In the genomic region with DNA sequence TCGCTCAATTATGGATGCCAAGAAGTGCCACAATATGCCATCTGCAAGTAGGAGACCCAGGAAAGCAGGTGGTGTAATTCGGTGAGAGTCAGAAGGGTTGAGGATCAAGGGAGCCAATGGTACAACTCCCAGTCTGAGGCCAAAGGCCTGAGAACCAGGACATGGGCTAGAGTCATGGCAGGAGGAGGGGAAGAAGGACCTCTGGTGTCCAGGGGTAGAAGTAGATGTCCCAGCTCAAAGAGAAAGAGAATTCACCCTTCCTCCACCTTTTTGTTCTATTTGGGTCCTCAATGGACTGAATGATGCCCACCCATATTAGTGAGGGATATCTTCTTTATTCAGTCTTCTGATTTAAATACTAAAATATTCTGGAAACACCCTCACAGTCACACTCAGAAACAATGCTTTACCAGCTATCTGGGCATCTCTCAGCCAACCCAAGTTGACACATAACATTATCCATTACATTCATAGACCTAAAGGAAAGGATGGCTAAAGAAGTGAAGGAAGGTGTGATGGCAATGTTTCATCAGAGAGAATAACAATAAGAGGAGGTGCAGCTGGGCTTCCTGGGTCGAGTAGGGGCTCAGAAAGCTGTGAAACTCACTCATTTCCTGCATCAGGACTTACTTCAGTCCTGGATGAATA, we compare ENCODE assay signal across 21 cellular contexts. TPM values are rescaled to one million over a fixed set of nuclear protein-coding genes. Genes with fewer than 3 reads are reported as not detected.
A peak's percentile ranks its signal among the peaks of the same experiment; 100 is the strongest.
DNase-seq lines count a peak whose midpoint lies in the region; ATAC-seq, FAIRE-seq and TF ChIP-seq lines count a peak whose summit lies in the region.
"Had no signal": no experiment of that assay in that cellular context is flagged by ENCODE, and none has a peak within 500 bp of the region (broad histone marks: within the 10 kb centered on the region; RNA-seq: fewer than 3 reads in every experiment).

No MANE protein-coding gene starts in this region.

- FAIRE-seq in H54 (lab: Jason Lieb, UNC) = no peak
- FAIRE-seq: A204.1, HepG2 had no signal

- CTCF ChIA-PET in activated CD4-positive, alpha-beta T cell treated with anti-CD3 and anti-CD28 coated beads, Interleukin-2, amount 10 ng/mL, durations not matched to agents 7 days and 5 days (lab: Charles Lee) = interaction anchor here (0.6 to 0.9 kb wide), 3 partner anchors 14 to 75 kb away, joined by 3 read pairs; no protein-coding TSS in a partner anchor
- CTCF ChIA-PET in naive thymus-derived CD4-positive, alpha-beta T cell (lab: Charles Lee) = no interaction called here

- H3K4me3 ChIP-seq in CD4-positive, CD25-positive, alpha-beta regulatory T cell (ENCODE audit: low read depth, low read length) = no peak overlapping the region
- H3K4me3 ChIP-seq in naive thymus-derived CD4-positive, alpha-beta T cell (ENCODE audit: low read length) = no peak overlapping the region

- H3K36me3 Mint-ChIP-seq in activated CD4-positive, alpha-beta T cell treated with anti-CD3 and anti-CD28 coated beads, Interleukin-2, amount 10 ng/mL, durations not matched to agents 24 days and 14 days (ENCODE audit: low read depth) = peaks cover 5% of the 10 kb centered on the region
- no peaks in the 10 kb centered on the region for H3K36me3 Mint-ChIP-seq in activated CD4-positive, alpha-beta T cell treated with anti-CD3 and anti-CD28 coated beads, Interleukin-2, amount 10 ng/mL, durations not matched to agents 7 days and 5 days (ENCODE audit: low read depth)
- no peaks in the 10 kb centered on the region for H3K36me3 Mint-ChIP-seq in CD4-positive, CD25-positive, alpha-beta regulatory T cell
- H3K36me3 Mint-ChIP-seq in activated T-helper 1 cell treated with anti-CD3 and anti-CD28 coated beads, Interleukin-12 subunit alpha, Interleukin-12 subunit beta, Interleukin-2, Interleukin-4 antibody, amounts not matched to agents 30 ng/mL and 10 ng/mL and 1 ng/mL, durations not matched to agents 14 hours and 24 hours and 36 hours (ENCODE audit: low read depth) = peaks cover 9% of the 10 kb centered on the region
- peaks cover 10% of the 10 kb centered on the region for H3K36me3 Mint-ChIP-seq in natural killer cell treated with Interleukin-12 subunit alpha and Interleukin-12 subunit beta and Interleukin-15 and Interleukin-18, amount 100 ng/mL, for 72 hours
- peaks cover 0 to 31% (median 4%) of the 10 kb centered on the region in 5 donors for H3K36me3 Mint-ChIP-seq in naive thymus-derived CD4-positive, alpha-beta T cell

- TF ChIP-seq POLR2A in H54 (IDR thresholded peaks at IDR 0.05; ENCODE audit: low read depth, low read length) = no peak

- POLR2A ChIA-PET in activated CD4-positive, alpha-beta T cell treated with anti-CD3 and anti-CD28 coated beads, Interleukin-2, amount 10 ng/mL, durations not matched to agents 7 days and 5 days (lab: Charles Lee) = no interaction called here
- POLR2A ChIA-PET in naive thymus-derived CD4-positive, alpha-beta T cell (lab: Charles Lee) = interaction anchor here (0.5 kb wide), 1 partner anchor 39 kb away, joined by 3 read pairs; no protein-coding TSS in a partner anchor

- no peak overlapping the region for H3K27ac Mint-ChIP-seq in activated CD4-positive, alpha-beta T cell treated with anti-CD3 and anti-CD28 coated beads, Interleukin-2, amount 10 ng/mL, durations not matched to agents 24 days and 14 days
- H3K27ac Mint-ChIP-seq in activated CD4-positive, alpha-beta T cell treated with anti-CD3 and anti-CD28 coated beads, Interleukin-2, amount 10 ng/mL, durations not matched to agents 7 days and 5 days = no peak overlapping the region
- peak overlapping the region in 2 of 3 donors; percentile 60 to 84 for H3K27ac Mint-ChIP-seq in CD4-positive, CD25-positive, alpha-beta regulatory T cell
- peak overlapping the region; percentile 13 for H3K27ac Mint-ChIP-seq in activated T-helper 1 cell treated with anti-CD3 and anti-CD28 coated beads, Interleukin-12 subunit alpha, Interleukin-12 subunit beta, Interleukin-2, Interleukin-4 antibody, amounts not matched to agents 30 ng/mL and 10 ng/mL and 1 ng/mL, durations not matched to agents 14 hours and 24 hours and 36 hours
- H3K27ac Mint-ChIP-seq in natural killer cell treated with Interleukin-12 subunit alpha and Interleukin-12 subunit beta and Interleukin-15 and Interleukin-18, amount 100 ng/mL, for 72 hours = peak overlapping the region; percentile 44 to 71
- H3K27ac Mint-ChIP-seq in naive thymus-derived CD4-positive, alpha-beta T cell = no peak overlapping the region

- intact Hi-C loops in activated CD4-positive, alpha-beta T cell treated with anti-CD3 and anti-CD28 coated beads, Interleukin-2, amount 10 ng/mL, durations not matched to agents 24 days and 14 days (cut with micrococcal nuclease) = no loop called here
- intact Hi-C loops in activated T-helper 1 cell treated with anti-CD3 and anti-CD28 coated beads, Interleukin-12 subunit alpha, Interleukin-12 subunit beta, Interleukin-2, Interleukin-4 antibody, amounts not matched to agents 30 ng/mL and 10 ng/mL and 1 ng/mL, durations not matched to agents 14 hours and 24 hours and 36 hours (cut with micrococcal nuclease) = no loop called here
- intact Hi-C loops in naive thymus-derived CD4-positive, alpha-beta T cell (cut with micrococcal nuclease) = no loop called here

- peaks cover 1% of the 10 kb centered on the region for H3K4me1 ChIP-seq in CD4-positive, CD25-positive, alpha-beta regulatory T cell (ENCODE audit: control insufficient read depth, insufficient read depth, low read length, poor library complexity, severe bottlenecking)
- H3K4me1 ChIP-seq in naive thymus-derived CD4-positive, alpha-beta T cell (ENCODE audit: control insufficient read depth in 2 of 2, insufficient read depth in 2 of 2, low read length in 2 of 2) = no peaks in the 10 kb centered on the region

- peaks cover 10% of the 10 kb centered on the region for H3K4me1 Mint-ChIP-seq in activated CD4-positive, alpha-beta T cell treated with anti-CD3 and anti-CD28 coated beads, Interleukin-2, amount 10 ng/mL, durations not matched to agents 24 days and 14 days
- H3K4me1 Mint-ChIP-seq in activated CD4-positive, alpha-beta T cell treated with anti-CD3 and anti-CD28 coated beads, Interleukin-2, amount 10 ng/mL, durations not matched to agents 7 days and 5 days = peaks cover 18% of the 10 kb centered on the region
- H3K4me1 Mint-ChIP-seq in CD4-positive, CD25-positive, alpha-beta regulatory T cell = peaks cover 5 to 12% (median 8%) of the 10 kb centered on the region in 4 donors
- peaks cover 20% of the 10 kb centered on the region for H3K4me1 Mint-ChIP-seq in activated T-helper 1 cell treated with anti-CD3 and anti-CD28 coated beads, Interleukin-12 subunit alpha, Interleukin-12 subunit beta, Interleukin-2, Interleukin-4 antibody, amounts not matched to agents 30 ng/mL and 10 ng/mL and 1 ng/mL, durations not matched to agents 14 hours and 24 hours and 36 hours (ENCODE audit: low read depth)
- peaks cover 19 to 29% of the 10 kb centered on the region in 2 donors for H3K4me1 Mint-ChIP-seq in natural killer cell treated with Interleukin-12 subunit alpha and Interleukin-12 subunit beta and Interleukin-15 and Interleukin-18, amount 100 ng/mL, for 72 hours (ENCODE audit: low read depth in 2 of 2)
- peaks cover 0 to 14% (median 3%) of the 10 kb centered on the region in 7 donors for H3K4me1 Mint-ChIP-seq in naive thymus-derived CD4-positive, alpha-beta T cell

- H3K27ac ChIP-seq in CD4-positive, CD25-positive, alpha-beta regulatory T cell (ENCODE audit: insufficient read depth, low read length, poor library complexity, severe bottlenecking) = no peak overlapping the region
- H3K27ac ChIP-seq in naive thymus-derived CD4-positive, alpha-beta T cell (ENCODE audit: low read depth, low read length) = no peak overlapping the region
- H3K27ac ChIP-seq: C4-2B, KMS-11 had no signal

- no peaks in the 10 kb centered on the region for H3K36me3 ChIP-seq in CD4-positive, CD25-positive, alpha-beta regulatory T cell (ENCODE audit: control insufficient read depth, insufficient read depth, low read length)
- H3K36me3 ChIP-seq in naive thymus-derived CD4-positive, alpha-beta T cell (ENCODE audit: control insufficient read depth in 2 of 3, insufficient read depth in 3 of 3, low read length in 3 of 3) = no peaks in the 10 kb centered on the region

- no peak for ATAC-seq in CD4-positive, CD25-positive, alpha-beta regulatory T cell (ENCODE audit: low read depth in 2 of 2)
- ATAC-seq in natural killer cell treated with Interleukin-12 subunit alpha and Interleukin-12 subunit beta and Interleukin-15 and Interleukin-18, amount 100 ng/mL, for 72 hours = peak in 1 of 2 donors; percentile 84
- no peak for ATAC-seq in naive thymus-derived CD4-positive, alpha-beta T cell
- ATAC-seq: HepG2, Panc1 had no signal

- peaks cover 6% of the 10 kb centered on the region for H3K27me3 Mint-ChIP-seq in activated CD4-positive, alpha-beta T cell treated with anti-CD3 and anti-CD28 coated beads, Interleukin-2, amount 10 ng/mL, durations not matched to agents 24 days and 14 days
- H3K27me3 Mint-ChIP-seq in activated CD4-positive, alpha-beta T cell treated with anti-CD3 and anti-CD28 coated beads, Interleukin-2, amount 10 ng/mL, durations not matched to agents 7 days and 5 days = peaks cover 6% of the 10 kb centered on the region
- H3K27me3 Mint-ChIP-seq in CD4-positive, CD25-positive, alpha-beta regulatory T cell = no peaks in the 10 kb centered on the region
- peaks cover 4% of the 10 kb centered on the region for H3K27me3 Mint-ChIP-seq in activated T-helper 1 cell treated with anti-CD3 and anti-CD28 coated beads, Interleukin-12 subunit alpha, Interleukin-12 subunit beta, Interleukin-2, Interleukin-4 antibody, amounts not matched to agents 30 ng/mL and 10 ng/mL and 1 ng/mL, durations not matched to agents 14 hours and 24 hours and 36 hours (ENCODE audit: insufficient read depth)
- no peaks in the 10 kb centered on the region for H3K27me3 Mint-ChIP-seq in natural killer cell treated with Interleukin-12 subunit alpha and Interleukin-12 subunit beta and Interleukin-15 and Interleukin-18, amount 100 ng/mL, for 72 hours
- H3K27me3 Mint-ChIP-seq in naive thymus-derived CD4-positive, alpha-beta T cell = peaks cover 0 to 6% (median 0%) of the 10 kb centered on the region in 5 donors

- no peaks in the 10 kb centered on the region for H3K9me3 ChIP-seq in CD4-positive, CD25-positive, alpha-beta regulatory T cell (ENCODE audit: control insufficient read depth in 2 of 2, low read length in 2 of 2)
- H3K9me3 ChIP-seq in naive thymus-derived CD4-positive, alpha-beta T cell (ENCODE audit: control insufficient read depth in 2 of 3, low read length in 3 of 3) = no peaks in the 10 kb centered on the region

- H3K9me3 Mint-ChIP-seq in activated CD4-positive, alpha-beta T cell treated with anti-CD3 and anti-CD28 coated beads, Interleukin-2, amount 10 ng/mL, durations not matched to agents 24 days and 14 days = peaks cover 31% of the 10 kb centered on the region
- peaks cover 7% of the 10 kb centered on the region for H3K9me3 Mint-ChIP-seq in activated CD4-positive, alpha-beta T cell treated with anti-CD3 and anti-CD28 coated beads, Interleukin-2, amount 10 ng/mL, durations not matched to agents 7 days and 5 days
- H3K9me3 Mint-ChIP-seq in CD4-positive, CD25-positive, alpha-beta regulatory T cell = peaks cover 0 to 9% (median 2%) of the 10 kb centered on the region in 7 donors
- H3K9me3 Mint-ChIP-seq in activated T-helper 1 cell treated with anti-CD3 and anti-CD28 coated beads, Interleukin-12 subunit alpha, Interleukin-12 subunit beta, Interleukin-2, Interleukin-4 antibody, amounts not matched to agents 30 ng/mL and 10 ng/mL and 1 ng/mL, durations not matched to agents 14 hours and 24 hours and 36 hours = peaks cover 23% of the 10 kb centered on the region
- peaks cover 1% of the 10 kb centered on the region for H3K9me3 Mint-ChIP-seq in natural killer cell treated with Interleukin-12 subunit alpha and Interleukin-12 subunit beta and Interleukin-15 and Interleukin-18, amount 100 ng/mL, for 72 hours
- peaks cover 0 to 25% (median 8%) of the 10 kb centered on the region in 11 donors for H3K9me3 Mint-ChIP-seq in naive thymus-derived CD4-positive, alpha-beta T cell

- no peak overlapping the region for H3K4me3 Mint-ChIP-seq in activated CD4-positive, alpha-beta T cell treated with anti-CD3 and anti-CD28 coated beads, Interleukin-2, amount 10 ng/mL, durations not matched to agents 24 days and 14 days
- no peak overlapping the region for H3K4me3 Mint-ChIP-seq in activated CD4-positive, alpha-beta T cell treated with anti-CD3 and anti-CD28 coated beads, Interleukin-2, amount 10 ng/mL, durations not matched to agents 7 days and 5 days
- no peak overlapping the region for H3K4me3 Mint-ChIP-seq in CD4-positive, CD25-positive, alpha-beta regulatory T cell
- no peak overlapping the region for H3K4me3 Mint-ChIP-seq in activated T-helper 1 cell treated with anti-CD3 and anti-CD28 coated beads, Interleukin-12 subunit alpha, Interleukin-12 subunit beta, Interleukin-2, Interleukin-4 antibody, amounts not matched to agents 30 ng/mL and 10 ng/mL and 1 ng/mL, durations not matched to agents 14 hours and 24 hours and 36 hours
- H3K4me3 Mint-ChIP-seq in natural killer cell treated with Interleukin-12 subunit alpha and Interleukin-12 subunit beta and Interleukin-15 and Interleukin-18, amount 100 ng/mL, for 72 hours = no peak overlapping the region
- H3K4me3 Mint-ChIP-seq in naive thymus-derived CD4-positive, alpha-beta T cell = no peak overlapping the region

- H3K27me3 ChIP-seq in CD4-positive, CD25-positive, alpha-beta regulatory T cell (ENCODE audit: control insufficient read depth, insufficient read depth, low read length) = no peaks in the 10 kb centered on the region
- no peaks in the 10 kb centered on the region for H3K27me3 ChIP-seq in naive thymus-derived CD4-positive, alpha-beta T cell (ENCODE audit: control insufficient read depth in 2 of 2, insufficient read depth in 2 of 2, low read length in 2 of 2)

- DNase-seq in activated CD4-positive, alpha-beta T cell treated with anti-CD3 and anti-CD28 coated beads, Interleukin-2, amount 10 ng/mL, durations not matched to agents 24 days and 14 days = peak; percentile 37
- no peak for DNase-seq in activated CD4-positive, alpha-beta T cell treated with anti-CD3 and anti-CD28 coated beads, Interleukin-2, amount 10 ng/mL, durations not matched to agents 7 days and 5 days
- DNase-seq in CD4-positive, CD25-positive, alpha-beta regulatory T cell = no peak
- no peak for DNase-seq in activated T-helper 1 cell treated with anti-CD3 and anti-CD28 coated beads, Interleukin-12 subunit alpha, Interleukin-12 subunit beta, Interleukin-2, Interleukin-4 antibody, amounts not matched to agents 30 ng/mL and 10 ng/mL and 1 ng/mL, durations not matched to agents 14 hours and 24 hours and 36 hours (ENCODE audit: low spot score)
- DNase-seq in natural killer cell treated with Interleukin-12 subunit alpha and Interleukin-12 subunit beta and Interleukin-15 and Interleukin-18, amount 100 ng/mL, for 72 hours (ENCODE audit: low spot score) = no peak
- DNase-seq in H54 (ENCODE audit: insufficient read length, low spot score) (no peak), NCI-H2171 treated with DMSO at 0.1 percent for 48 hours (lab: John Stamatoyannopoulos, UW) (no peak)
- no peak for DNase-seq in naive thymus-derived CD4-positive, alpha-beta T cell
- DNase-seq: COR-L47, DMS153, NCI-H1092, NCI-H146, NCI-H2081, NCI-H510A treated with DMSO at 0.1 percent for 48 hours had no signal

RNA-seq across cellular contexts. Expression of a gene that starts 21.2 kb away (rescaled TPM):
- 3.6 and 4.0 TPM in 2 replicates for total RNA-seq in activated CD4-positive, alpha-beta T cell treated with anti-CD3 and anti-CD28 coated beads, Interleukin-2, amount 10 ng/mL, durations not matched to agents 24 days and 14 days
- 1 to 10 TPM; 4.7 to 5.2 TPM for total RNA-seq in activated CD4-positive, alpha-beta T cell treated with anti-CD3 and anti-CD28 coated beads, Interleukin-2, amount 10 ng/mL, durations not matched to agents 7 days and 5 days
- total RNA-seq in CD4-positive, CD25-positive, alpha-beta regulatory T cell = 20.3 TPM
- polyA plus RNA-seq in CD4-positive, CD25-positive, alpha-beta regulatory T cell = 10 to 100 TPM in 3 of 4 donors, 1 to 10 TPM in 1; 4.2 to 86.7 (median 21.8) TPM
- 12.5 and 13.3 TPM in 2 replicates for total RNA-seq in activated T-helper 1 cell treated with anti-CD3 and anti-CD28 coated beads, Interleukin-12 subunit alpha, Interleukin-12 subunit beta, Interleukin-2, Interleukin-4 antibody, amounts not matched to agents 30 ng/mL and 10 ng/mL and 1 ng/mL, durations not matched to agents 14 hours and 24 hours and 36 hours
- 10 to 100 TPM in 1 of 2 donors, 1 to 10 TPM in 1; 7.8 to 92.0 TPM for total RNA-seq in natural killer cell treated with Interleukin-12 subunit alpha and Interleukin-12 subunit beta and Interleukin-15 and Interleukin-18, amount 100 ng/mL, for 72 hours
- 10 to 100 TPM in 4 of 5 experiments, 1 to 10 TPM in 1; 8.5 to 43.4 (median 12.1) TPM for total RNA-seq in naive thymus-derived CD4-positive, alpha-beta T cell
- polyA plus RNA-seq in naive thymus-derived CD4-positive, alpha-beta T cell = under 1 TPM; 0.59 to 0.67 TPM
- total RNA-seq: H4, HepG2, MCF 10A had no signal
- polyA plus RNA-seq: HepG2 had no signal

RNA-seq across cellular contexts. Expression of a gene that starts 26.4 kb away (rescaled TPM):
- total RNA-seq in activated CD4-positive, alpha-beta T cell treated with anti-CD3 and anti-CD28 coated beads, Interleukin-2, amount 10 ng/mL, durations not matched to agents 24 days and 14 days = 14.2 and 15.0 TPM in 2 replicates
- 10 to 100 TPM; 51.4 to 55.9 TPM for total RNA-seq in activated CD4-positive, alpha-beta T cell treated with anti-CD3 and anti-CD28 coated beads, Interleukin-2, amount 10 ng/mL, durations not matched to agents 7 days and 5 days
- total RNA-seq in CD4-positive, CD25-positive, alpha-beta regulatory T cell = 186 TPM
- polyA plus RNA-seq in CD4-positive, CD25-positive, alpha-beta regulatory T cell = 100 to 1,000 TPM in 3 of 4 donors, 10 to 100 TPM in 1; 95.6 to 306 (median 262) TPM
- total RNA-seq in activated T-helper 1 cell treated with anti-CD3 and anti-CD28 coated beads, Interleukin-12 subunit alpha, Interleukin-12 subunit beta, Interleukin-2, Interleukin-4 antibody, amounts not matched to agents 30 ng/mL and 10 ng/mL and 1 ng/mL, durations not matched to agents 14 hours and 24 hours and 36 hours = 33.1 and 33.7 TPM in 2 replicates
- total RNA-seq in natural killer cell treated with Interleukin-12 subunit alpha and Interleukin-12 subunit beta and Interleukin-15 and Interleukin-18, amount 100 ng/mL, for 72 hours = 100 to 1,000 TPM in 1 of 2 donors, 10 to 100 TPM in 1; 69.9 to 117 TPM
- 100 to 1,000 TPM in 1 of 5 experiments, 10 to 100 TPM in 4; 16.4 to 229 (median 52.1) TPM for total RNA-seq in naive thymus-derived CD4-positive, alpha-beta T cell
- polyA plus RNA-seq in naive thymus-derived CD4-positive, alpha-beta T cell = 10 to 100 TPM in 1 of 2 donors, 1 to 10 TPM in 1; 3.1 to 10.7 TPM
- total RNA-seq: MCF 10A had no signal
- polyA plus RNA-seq: HepG2 had no signal

RNA-seq across cellular contexts. Expression of a gene that starts 50.4 kb away (rescaled TPM):
- 1.5 and 1.6 TPM in 2 replicates for total RNA-seq in activated CD4-positive, alpha-beta T cell treated with anti-CD3 and anti-CD28 coated beads, Interleukin-2, amount 10 ng/mL, durations not matched to agents 24 days and 14 days
- total RNA-seq in activated CD4-positive, alpha-beta T cell treated with anti-CD3 and anti-CD28 coated beads, Interleukin-2, amount 10 ng/mL, durations not matched to agents 7 days and 5 days = 10 to 100 TPM; 24.1 to 26.0 TPM
- total RNA-seq in CD4-positive, CD25-positive, alpha-beta regulatory T cell = 204 TPM
- polyA plus RNA-seq in CD4-positive, CD25-positive, alpha-beta regulatory T cell = 100 to 1,000 TPM in 2 of 4 donors, 10 to 100 TPM in 1, 1 to 10 TPM in 1; 6.1 to 234 (median 99.9) TPM
- 4.3 and 4.7 TPM in 2 replicates for total RNA-seq in activated T-helper 1 cell treated with anti-CD3 and anti-CD28 coated beads, Interleukin-12 subunit alpha, Interleukin-12 subunit beta, Interleukin-2, Interleukin-4 antibody, amounts not matched to agents 30 ng/mL and 10 ng/mL and 1 ng/mL, durations not matched to agents 14 hours and 24 hours and 36 hours
- total RNA-seq in natural killer cell treated with Interleukin-12 subunit alpha and Interleukin-12 subunit beta and Interleukin-15 and Interleukin-18, amount 100 ng/mL, for 72 hours = 10 to 100 TPM; 21.0 to 48.6 TPM
- total RNA-seq in naive thymus-derived CD4-positive, alpha-beta T cell = 10 to 100 TPM in 2 of 5 experiments, 1 to 10 TPM in 3; 5.3 to 38.9 (median 9.4) TPM
- 1 to 10 TPM; 1.2 to 1.4 TPM for polyA plus RNA-seq in naive thymus-derived CD4-positive, alpha-beta T cell
- total RNA-seq: H4, HepG2, MCF 10A had no signal
- polyA plus RNA-seq: HepG2 had no signal

Comparison
In these comparisons a context has a peak if more than half of its experiments do, and no peak if none do; other contexts are left out.
1. H3K27ac Mint-ChIP-seq: peak in CD4-positive, CD25-positive, alpha-beta regulatory T cell (2 of 3), activated T-helper 1 cell treated with anti-CD3 and anti-CD28 coated beads, Interleukin-12 subunit alpha, Interleukin-12 subunit beta, Interleukin-2, Interleukin-4 antibody, amounts not matched to agents 30 ng/mL and 10 ng/mL and 1 ng/mL, durations not matched to agents 14 hours and 24 hours and 36 hours (single experiment) and natural killer cell treated with Interleukin-12 subunit alpha and Interleukin-12 subunit beta and Interleukin-15 and Interleukin-18, amount 100 ng/mL, for 72 hours (2 of 2); none in activated CD4-positive, alpha-beta T cell treated with anti-CD3 and anti-CD28 coated beads, Interleukin-2, amount 10 ng/mL, durations not matched to agents 24 days and 14 days (single experiment), activated CD4-positive, alpha-beta T cell treated with anti-CD3 and anti-CD28 coated beads, Interleukin-2, amount 10 ng/mL, durations not matched to agents 7 days and 5 days (single experiment) and naive thymus-derived CD4-positive, alpha-beta T cell (0 of 9).